In the genomic region with DNA sequence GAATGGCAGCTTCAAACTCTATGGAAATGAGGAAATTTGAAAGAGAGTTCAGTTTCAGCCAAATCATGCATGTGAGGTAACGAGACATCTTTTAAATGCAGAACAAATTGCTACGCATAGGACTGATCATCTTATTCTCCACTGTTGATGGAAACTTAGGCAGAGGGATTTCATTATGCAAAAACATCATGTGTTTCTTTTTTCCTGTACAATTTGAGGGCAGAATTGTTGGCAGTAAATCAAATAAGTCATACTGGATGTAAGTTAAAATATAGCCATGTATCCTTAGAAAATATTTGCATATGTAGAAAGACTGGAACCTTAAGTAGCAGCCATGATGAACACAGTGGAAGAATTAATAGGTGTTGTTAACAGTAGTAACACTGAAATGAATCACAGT, we compare ENCODE assay signal across 22 cellular contexts.
DNase-seq lines count a peak whose midpoint lies in the region; ATAC-seq, FAIRE-seq and TF ChIP-seq lines count a peak whose summit lies in the region.
"Had no signal": no experiment of that assay in that cellular context is flagged by ENCODE, and none has a peak within 500 bp of the region (broad histone marks: within the 10 kb centered on the region; RNA-seq: fewer than 3 reads in every experiment).

No MANE protein-coding gene starts in this region.

- H3K4me2 ChIP-seq in osteoblast (ENCODE audit: insufficient read depth, low read length) = no peak overlapping the region
- H3K4me2 ChIP-seq: BLaER1 had no signal

- peak; percentile 51 for FAIRE-seq in D721Med (lab: Jason Lieb, UNC)
- FAIRE-seq: GM12891, GM18507, H54 had no signal

- H3K4me3 ChIP-seq in osteoblast (ENCODE audit: insufficient read depth, low read length) (no peak overlapping the region), heart right ventricle (no peak overlapping the region)
- H3K4me3 ChIP-seq: BLaER1, HAP-1 had no signal

- H3K36me3 ChIP-seq in osteoblast (ENCODE audit: insufficient read depth, low read length) = no peaks in the 10 kb centered on the region
- no peaks in the 10 kb centered on the region for H3K36me3 ChIP-seq in heart right ventricle
- H3K36me3 ChIP-seq: HAP-1 had no signal

- no peak overlapping the region for H2AFZ ChIP-seq in osteoblast (ENCODE audit: low read length)

- WGBS in heart right ventricle, 2 donors = 95 to 99% methylated on average over 2 of the region's 2 CpGs

- ATAC-seq in heart right ventricle = no peak
- ATAC-seq: CD8-positive, alpha-beta T cell had no signal

- H3K4me1 ChIP-seq in osteoblast (ENCODE audit: insufficient read depth, low read length) (no peaks in the 10 kb centered on the region), heart right ventricle (no peaks in the 10 kb centered on the region)
- H3K4me1 ChIP-seq: BLaER1, Caco-2, HAP-1 had no signal

- H3K27ac ChIP-seq in osteoblast (ENCODE audit: low read depth, low read length) (no peak overlapping the region), heart right ventricle (no peak overlapping the region)
- H3K27ac ChIP-seq: BLaER1, C4-2B had no signal

- TF ChIP-seq CTCF in D721Med (IDR thresholded peaks at IDR 0.05; ENCODE audit: insufficient read depth, missing control alignments) (no peak), osteoblast (IDR thresholded peaks at IDR 0.05; ENCODE audit: extremely low read depth, low read depth, low read length) (no peak), heart right ventricle (IDR thresholded peaks at IDR 0.05) (no peak)

- in situ Hi-C loops in G401 (cut with HindIII; ENCODE audit: low sequenced_read_pairs) = no loop called here

- H3K27me3 ChIP-seq in osteoblast (ENCODE audit: insufficient read depth, low read length) (no peaks in the 10 kb centered on the region), heart right ventricle (no peaks in the 10 kb centered on the region)
- H3K27me3 ChIP-seq: BLaER1 had no signal

- no peaks in the 10 kb centered on the region for H3K79me2 ChIP-seq in osteoblast (ENCODE audit: insufficient read depth, low read length)

- DNase-seq in D721Med (ENCODE audit: insufficient read length, low spot score) = no peak
- DNase-seq in NCI-H1048 (lab: John Stamatoyannopoulos, UW) = peak; percentile 55
- DNase-seq in fibroblast of peridontal ligament (ENCODE audit: extremely low read depth) = peak; percentile 59
- DNase-seq in osteoblast (ENCODE audit: insufficient read length, low spot score, missing footprints) = peak; percentile 50
- DNase-seq in heart right ventricle = no peak
- DNase-seq in activated CD4-positive, alpha-beta T cell treated with anti-CD3 and anti-CD28 coated beads, Interleukin-2, amount 50 U/mL, for 4 hours = no peak
- DNase-seq in G401 (ENCODE audit: low spot score) = no peak
- DNase-seq: Caco-2; CD4-positive, CD25-positive, alpha-beta regulatory T cell; CD8-positive, alpha-beta T cell; DMS 273 treated with DMSO at 0.1 percent for 48 hours; DMS79; EL; GF-D8; GOT3; HFFc6 had no signal

- H4K20me1 ChIP-seq in osteoblast (ENCODE audit: insufficient read depth, low read length) = no peaks in the 10 kb centered on the region
- H4K20me1 ChIP-seq: BLaER1 had no signal

- no peaks in the 10 kb centered on the region for H3K9me3 ChIP-seq in osteoblast (ENCODE audit: low read depth, low read length)
- H3K9me3 ChIP-seq in heart right ventricle = no peaks in the 10 kb centered on the region
- H3K9me3 ChIP-seq: BLaER1, Caco-2, HAP-1 had no signal

- intact Hi-C loops in heart right ventricle (cut with DNase I) = no loop called here

Comparison
In these comparisons a context has a peak if more than half of its experiments do, and no peak if none do; other contexts are left out.
1. DNase-seq: peak in NCI-H1048 (single experiment), fibroblast of peridontal ligament (single experiment) and osteoblast (single experiment); none in D721Med (single experiment), heart right ventricle (0 of 2), activated CD4-positive, alpha-beta T cell treated with anti-CD3 and anti-CD28 coated beads, Interleukin-2, amount 50 U/mL, for 4 hours (0 of 2) and G401 (single experiment).